Comparison of ENCODE assay signal across 19 cellular contexts in the genomic region with DNA sequence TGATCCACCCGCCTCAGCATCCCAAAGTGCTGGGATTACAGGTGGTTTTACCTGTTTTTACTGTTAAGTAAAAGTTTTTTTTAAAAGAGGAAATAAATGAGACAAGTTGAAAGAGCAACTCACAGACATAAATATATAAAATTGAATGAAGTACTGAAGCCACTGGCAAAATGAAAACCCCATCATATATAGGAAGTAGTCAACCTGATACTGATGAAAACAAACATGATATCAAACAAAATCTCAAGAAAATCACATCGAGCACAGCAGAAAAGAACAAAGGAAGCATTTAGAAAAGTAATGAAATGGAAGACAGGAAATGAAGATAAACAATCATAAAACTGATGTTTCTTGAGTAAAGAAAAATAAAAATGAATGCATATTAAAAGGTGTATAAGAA. TPM values are rescaled to one million over a fixed set of nuclear protein-coding genes. Genes with fewer than 3 reads are reported as not detected.
DNase-seq lines count a peak whose midpoint lies in the region; ATAC-seq and TF ChIP-seq lines count a peak whose summit lies in the region.
"Had no signal": no experiment of that assay in that cellular context is flagged by ENCODE, and none has a peak within 500 bp of the region (broad histone marks: within the 10 kb centered on the region; RNA-seq: fewer than 3 reads in every experiment).

No MANE protein-coding gene starts in this region.

- H3K27ac Mint-ChIP-seq in activated CD8-positive, alpha-beta memory T cell treated with anti-CD3 and anti-CD28 coated beads, Interleukin-2, amount 10 ng/mL, durations not matched to agents 7 days and 5 days, result peak overlapping the region; percentile 8
- H3K27ac Mint-ChIP-seq: CD14-positive monocyte had no signal

- no peak for ATAC-seq in activated CD8-positive, alpha-beta memory T cell treated with anti-CD3 and anti-CD28 coated beads, Interleukin-2, amount 10 ng/mL, durations not matched to agents 7 days and 5 days
- ATAC-seq in psoas muscle, result no peak
- ATAC-seq: A549, heart left ventricle had no signal

- WGBS in psoas muscle, 3 donors, result 61 to 76% (median 64%) methylated on average over 2 of the region's 2 CpGs

- H3K79me2 ChIP-seq in PC-9 (ENCODE audit: low read depth), result peaks cover 98% of the 10 kb centered on the region

- H3K36me3 ChIP-seq in PC-9 (ENCODE audit: low read depth), result no peaks in the 10 kb centered on the region
- H3K36me3 ChIP-seq in psoas muscle (ENCODE audit: insufficient read depth in 1 of 2, low read depth in 1 of 2), result peaks cover 0 to 7% of the 10 kb centered on the region in 2 donors
- H3K36me3 ChIP-seq: heart left ventricle, Peyer's patch had no signal

- H3K27me3 ChIP-seq in PC-9 (ENCODE audit: insufficient read depth, low read depth) (no peaks in the 10 kb centered on the region), psoas muscle (ENCODE audit: insufficient read depth in 3 of 3, low read length in 2 of 3) (no peaks in the 10 kb centered on the region)
- H3K27me3 ChIP-seq: heart left ventricle, Peyer's patch had no signal

- peak overlapping the region; percentile 3 for H3K4me2 ChIP-seq in PC-9
- H3K4me2 ChIP-seq: A549 had no signal

- H4K20me1 ChIP-seq in PC-9 (ENCODE audit: insufficient read depth), result peaks cover 74% of the 10 kb centered on the region

- peak overlapping the region; percentile 32; the same call in 1 of the 2 replicates for H3K27ac ChIP-seq in PC-9
- peak overlapping the region; percentile 87 for H3K27ac ChIP-seq in psoas muscle
- H3K27ac ChIP-seq: A549, heart left ventricle, Peyer's patch had no signal

- H3F3A ChIP-seq in PC-9 (ENCODE audit: insufficient read depth, low read depth), result peaks cover 61% of the 10 kb centered on the region

- no peaks in the 10 kb centered on the region for H3K27me3 Mint-ChIP-seq in activated CD8-positive, alpha-beta memory T cell treated with anti-CD3 and anti-CD28 coated beads, Interleukin-2, amount 10 ng/mL, durations not matched to agents 7 days and 5 days

- no peaks in the 10 kb centered on the region for H3K9me3 Mint-ChIP-seq in activated CD8-positive, alpha-beta memory T cell treated with anti-CD3 and anti-CD28 coated beads, Interleukin-2, amount 10 ng/mL, durations not matched to agents 7 days and 5 days (ENCODE audit: low read depth)
- H3K9me3 Mint-ChIP-seq: CD14-positive monocyte had no signal

- H3K4me1 ChIP-seq in PC-9 (replicated peaks; ENCODE audit: insufficient read depth), result peaks cover 53% of the 10 kb centered on the region
- peaks cover 70% of the 10 kb centered on the region for H3K4me1 ChIP-seq in psoas muscle

- H3K36me3 Mint-ChIP-seq in activated CD8-positive, alpha-beta memory T cell treated with anti-CD3 and anti-CD28 coated beads, Interleukin-2, amount 10 ng/mL, durations not matched to agents 7 days and 5 days, result peaks cover 10% of the 10 kb centered on the region

- H3K9me2 ChIP-seq in PC-9 (ENCODE audit: insufficient read depth), result no peaks in the 10 kb centered on the region

- POLR2A ChIA-PET in PC-9 (lab: Charles Lee; ENCODE audit: unreplicated experiment), result no interaction called here

- TF ChIP-seq CTCF in PC-9 (conservative IDR thresholded peaks at IDR 0.05) (no peak), psoas muscle (IDR thresholded peaks at IDR 0.05) (no peak)

- no peaks in the 10 kb centered on the region for H3K9me3 ChIP-seq in PC-9 (ENCODE audit: insufficient read depth, low read depth)
- no peaks in the 10 kb centered on the region for H3K9me3 ChIP-seq in psoas muscle
- H3K9me3 ChIP-seq: A549, heart left ventricle, Peyer's patch had no signal

- no peak overlapping the region for H2AFZ ChIP-seq in PC-9

- BruUV-seq in PC-9 (replicated peaks; lab: Mats Ljungman, UMichigan), result no TSS peak

- intact Hi-C loops in PC-9 (cut with micrococcal nuclease; ENCODE audit: unreplicated experiment), result no loop called here
- intact Hi-C loops in psoas muscle (cut with DNase I), result no loop called here

- peak overlapping the region; percentile 21 for H3K4me3 Mint-ChIP-seq in activated CD8-positive, alpha-beta memory T cell treated with anti-CD3 and anti-CD28 coated beads, Interleukin-2, amount 10 ng/mL, durations not matched to agents 7 days and 5 days
- H3K4me3 Mint-ChIP-seq: CD14-positive monocyte had no signal

- no peak for DNase-seq in activated CD8-positive, alpha-beta memory T cell treated with anti-CD3 and anti-CD28 coated beads, Interleukin-2, amount 10 ng/mL, durations not matched to agents 7 days and 5 days
- DNase-seq in activated CD8-positive, alpha-beta memory T cell treated with anti-CD3 and anti-CD28 coated beads, Interleukin-2, amount 50 U/mL, for 48 hours, result no peak
- DNase-seq in PC-9 (no peak), psoas muscle (no peak), occipital lobe (lab: John Stamatoyannopoulos, UW) (no peak), NCI-H1436 (lab: John Stamatoyannopoulos, UW) (no peak)
- DNase-seq in central memory CD4-positive, alpha-beta T cell, result peak; percentile 29
- DNase-seq in stimulated activated CD4-positive, alpha-beta T cell treated with anti-CD3 and anti-CD28 coated beads, Interleukin-2, amount 100 ng/mL, for 48 hours, result no peak
- DNase-seq: DMS79 treated with DMSO at 0.1 percent for 48 hours; HCEC 1CT; heart left ventricle; Kasumi-1; NCI-H1417; NCI-H2171 treated with DMSO at 0.1 percent for 48 hours; NCI-H774; Peyer's patch; stimulated activated CD4-positive, alpha-beta T cell treated with anti-CD3 and anti-CD28 coated beads, Interleukin-12 subunit alpha, Interleukin-12 subunit beta, amount 100 ng/mL, for 4 hours had no signal

- H3K4me3 ChIP-seq in PC-9 (no peak overlapping the region), psoas muscle (no peak overlapping the region)
- H3K4me3 ChIP-seq: A549, heart left ventricle, Peyer's patch had no signal

- CTCF ChIA-PET in activated CD8-positive, alpha-beta memory T cell treated with anti-CD3 and anti-CD28 coated beads, Interleukin-2, amount 10 ng/mL, durations not matched to agents 7 days and 5 days (lab: Charles Lee), result no interaction called here
- CTCF ChIA-PET in PC-9 (lab: Charles Lee), result no interaction called here

- H3K4me1 Mint-ChIP-seq in activated CD8-positive, alpha-beta memory T cell treated with anti-CD3 and anti-CD28 coated beads, Interleukin-2, amount 10 ng/mL, durations not matched to agents 7 days and 5 days, result peaks cover 36% of the 10 kb centered on the region

RNA-seq across cellular contexts. Expression of a gene that starts 31.7 kb away (rescaled TPM):
- 10 to 100 TPM; 77.1 to 83.0 TPM for total RNA-seq in activated CD8-positive, alpha-beta memory T cell treated with anti-CD3 and anti-CD28 coated beads, Interleukin-2, amount 10 ng/mL, durations not matched to agents 7 days and 5 days
- total RNA-seq in PC-9 (2021), result 104 and 111 TPM in 2 replicates
- total RNA-seq in psoas muscle, result 100 to 1,000 TPM; 152 to 239 (median 175) TPM
- polyA plus RNA-seq in psoas muscle, result 100 to 1,000 TPM in 1 of 3 donors, 10 to 100 TPM in 2; 54.6 to 128 (median 73.0) TPM
- total RNA-seq in occipital lobe, result 43.4 TPM
